17 cellular contexts compared by ENCODE assay signal in genomic region chr2:206408323-206409320, GRCh38. TPM values are rescaled to one million over a fixed set of nuclear protein-coding genes. Genes with fewer than 3 reads are reported as not detected.
A peak's percentile ranks its signal among the peaks of the same experiment; 100 is the strongest.
DNase-seq lines count a peak whose midpoint lies in the region; ATAC-seq and TF ChIP-seq lines count a peak whose summit lies in the region.
"Had no signal": no experiment of that assay in that cellular context is flagged by ENCODE, and none has a peak within 500 bp of the region (broad histone marks: within the 10 kb centered on the region; RNA-seq: fewer than 3 reads in every experiment).

No MANE protein-coding gene starts in this region.

- H3K4me1 Mint-ChIP-seq in activated B cell treated with CpG ODN at 0.5 μM for 24 hours = peaks cover 10% of the 10 kb centered on the region
- H3K4me1 Mint-ChIP-seq in activated T-helper 2 cell treated with anti-CD3 and anti-CD28 coated beads, Interferon-gamma antibody, Interleukin-2, Interleukin-4, amounts not matched to agents 10 μg/mL and 5 μg/mL and 100 μg/mL, durations not matched to agents 14 hours and 24 hours and 36 hours (ENCODE audit: low read depth) = no peaks in the 10 kb centered on the region

- peaks cover 2% of the 10 kb centered on the region for H3K27me3 Mint-ChIP-seq in activated B cell treated with CpG ODN at 0.5 μM for 24 hours
- H3K27me3 Mint-ChIP-seq in activated T-helper 2 cell treated with anti-CD3 and anti-CD28 coated beads, Interferon-gamma antibody, Interleukin-2, Interleukin-4, amounts not matched to agents 10 μg/mL and 5 μg/mL and 100 μg/mL, durations not matched to agents 14 hours and 24 hours and 36 hours (ENCODE audit: low read depth) = peaks cover 10% of the 10 kb centered on the region
- H3K27me3 Mint-ChIP-seq: effector memory CD8-positive, alpha-beta T cell had no signal

- H3K27ac Mint-ChIP-seq in activated B cell treated with CpG ODN at 0.5 μM for 24 hours = peak overlapping the region; percentile 37
- no peak overlapping the region for H3K27ac Mint-ChIP-seq in activated T-helper 2 cell treated with anti-CD3 and anti-CD28 coated beads, Interferon-gamma antibody, Interleukin-2, Interleukin-4, amounts not matched to agents 10 μg/mL and 5 μg/mL and 100 μg/mL, durations not matched to agents 14 hours and 24 hours and 36 hours
- H3K27ac Mint-ChIP-seq: effector memory CD8-positive, alpha-beta T cell had no signal

- H3K9me3 Mint-ChIP-seq in activated B cell treated with CpG ODN at 0.5 μM for 24 hours = no peaks in the 10 kb centered on the region
- no peaks in the 10 kb centered on the region for H3K9me3 Mint-ChIP-seq in activated T-helper 2 cell treated with anti-CD3 and anti-CD28 coated beads, Interferon-gamma antibody, Interleukin-2, Interleukin-4, amounts not matched to agents 10 μg/mL and 5 μg/mL and 100 μg/mL, durations not matched to agents 14 hours and 24 hours and 36 hours

- POLR2A ChIA-PET in activated B cell treated with CpG ODN at 0.5 μM for 24 hours (lab: Charles Lee) = no interaction called here

- DNase-seq in activated B cell treated with CpG ODN at 0.5 μM for 24 hours = no peak
- no peak for DNase-seq in spleen
- DNase-seq in DMS153 (lab: John Stamatoyannopoulos, UW) = no peak
- no peak for DNase-seq in epidermal melanocyte (ENCODE audit: insufficient read length, low spot score)
- DNase-seq in activated T-helper 2 cell treated with anti-CD3 and anti-CD28 coated beads, Interferon-gamma antibody, Interleukin-2, Interleukin-4, amounts not matched to agents 10 μg/mL and 5 μg/mL and 100 μg/mL, durations not matched to agents 14 hours and 24 hours and 36 hours (ENCODE audit: low spot score) = no peak
- DNase-seq: activated T-cell treated with anti-CD3 and anti-CD28 coated beads, Interleukin-2, amount 50 U/mL, for 48 hours; effector memory CD8-positive, alpha-beta T cell; GM23248; NCI-H1417; NCI-H526 treated with DMSO at 0.1 percent for 48 hours; stimulated activated CD4-positive, alpha-beta T cell treated with anti-CD3 and anti-CD28 coated beads, Interleukin-15, amount 100 ng/mL, for 24 hours had no signal

- H3K36me3 Mint-ChIP-seq in activated B cell treated with CpG ODN at 0.5 μM for 24 hours (ENCODE audit: low read depth) = no peaks in the 10 kb centered on the region
- H3K36me3 Mint-ChIP-seq in activated T-helper 2 cell treated with anti-CD3 and anti-CD28 coated beads, Interferon-gamma antibody, Interleukin-2, Interleukin-4, amounts not matched to agents 10 μg/mL and 5 μg/mL and 100 μg/mL, durations not matched to agents 14 hours and 24 hours and 36 hours (ENCODE audit: low read depth) = no peaks in the 10 kb centered on the region

- H3K27me3 ChIP-seq in spleen (replicated peaks in 1 of 7) = no peaks in the 10 kb centered on the region
- H3K27me3 ChIP-seq: BLaER1, neutrophil, SJSA1 had no signal

- no peaks in the 10 kb centered on the region for H3K36me3 ChIP-seq in spleen
- H3K36me3 ChIP-seq: BLaER1, neutrophil, SJSA1 had no signal

- H3K4me3 ChIP-seq in spleen = no peak overlapping the region
- H3K4me3 ChIP-seq: BLaER1, GM23248, SJSA1 had no signal

- no peak overlapping the region for H3K4me3 Mint-ChIP-seq in activated B cell treated with CpG ODN at 0.5 μM for 24 hours
- H3K4me3 Mint-ChIP-seq in activated T-helper 2 cell treated with anti-CD3 and anti-CD28 coated beads, Interferon-gamma antibody, Interleukin-2, Interleukin-4, amounts not matched to agents 10 μg/mL and 5 μg/mL and 100 μg/mL, durations not matched to agents 14 hours and 24 hours and 36 hours (ENCODE audit: low read depth) = no peak overlapping the region
- H3K4me3 Mint-ChIP-seq: effector memory CD8-positive, alpha-beta T cell had no signal

- no peak for TF ChIP-seq CTCF in activated B cell treated with CpG ODN at 0.5 μM for 24 hours (IDR thresholded peaks at IDR 0.05)
- no peak for TF ChIP-seq CTCF in spleen (IDR thresholded peaks at IDR 0.05 in 8 of 11, conservative IDR thresholded peaks at IDR 0.05 in 3 of 11)

- CTCF ChIA-PET in activated B cell treated with CpG ODN at 0.5 μM for 24 hours (lab: Charles Lee) = no interaction called here

- intact Hi-C loops in activated B cell treated with CpG ODN at 0.5 μM for 24 hours (cut with micrococcal nuclease) (no loop called here), spleen (cut with DNase I; ENCODE audit: low total_unique reads) (no loop called here)
- intact Hi-C loops in activated T-helper 2 cell treated with anti-CD3 and anti-CD28 coated beads, Interferon-gamma antibody, Interleukin-2, Interleukin-4, amounts not matched to agents 10 μg/mL and 5 μg/mL and 100 μg/mL, durations not matched to agents 14 hours and 24 hours and 36 hours (cut with micrococcal nuclease) = no loop called here

- TF ChIP-seq POLR2A in spleen (IDR thresholded peaks at IDR 0.05) = no peak

- ATAC-seq in GM18520 (IDR thresholded peaks at IDR 0.05; ENCODE audit: unreplicated experiment) (peak; percentile 58), GM21423 (IDR thresholded peaks at IDR 0.05; ENCODE audit: unreplicated experiment) (peak; percentile 83), HG03045 (IDR thresholded peaks at IDR 0.05; ENCODE audit: unreplicated experiment) (peak; percentile 66), activated B cell treated with CpG ODN at 0.5 μM for 24 hours (ENCODE audit: low read depth) (peak; percentile 62)
- ATAC-seq: effector memory CD8-positive, alpha-beta T cell had no signal

- peaks cover 0 to 15% (median 9%) of the 10 kb centered on the region in 8 donors for H3K9me3 ChIP-seq in spleen
- H3K9me3 ChIP-seq: neutrophil, SJSA1 had no signal

- 78 to 87% (median 81%) methylated on average over 11 of the region's 11 CpGs for WGBS in spleen, 5 donors

- H3K27ac ChIP-seq in spleen = no peak overlapping the region
- H3K27ac ChIP-seq: BLaER1, GM23248, neutrophil, SJSA1 had no signal

- H3K4me1 ChIP-seq in spleen = no peaks in the 10 kb centered on the region
- H3K4me1 ChIP-seq: BLaER1, SJSA1 had no signal

RNA-seq across cellular contexts. Expression of gene ADAM23, which starts 34.7 kb away (rescaled TPM):
- total RNA-seq in activated B cell treated with CpG ODN at 0.5 μM for 24 hours (0.86 and 1.5 TPM in 2 replicates), spleen (1 to 10 TPM in 2 of 7 donors, under 1 TPM in 5; 0.33 to 1.7 (median 0.86) TPM)
- 1 to 10 TPM in 1 of 3 donors, under 1 TPM in 2; 0.32 to 2.2 (median 0.37) TPM for polyA plus RNA-seq in spleen
- total RNA-seq in activated T-helper 2 cell treated with anti-CD3 and anti-CD28 coated beads, Interferon-gamma antibody, Interleukin-2, Interleukin-4, amounts not matched to agents 10 μg/mL and 5 μg/mL and 100 μg/mL, durations not matched to agents 14 hours and 24 hours and 36 hours = 0.23 and 0.25 TPM in 2 replicates
- total RNA-seq: SJSA1 had no signal
